Comparison of ENCODE assay signal across 10 cellular contexts in genomic region chr9:128111726-128112125, GRCh38. TPM values are rescaled to one million over a fixed set of nuclear protein-coding genes. Genes with fewer than 3 reads are reported as not detected.
"Had no signal": no experiment of that assay in that cellular context is flagged by ENCODE, and none has a peak within 500 bp of the region (broad histone marks: within the 10 kb centered on the region; RNA-seq: fewer than 3 reads in every experiment).

No MANE protein-coding gene starts in this region.

RNA-seq across cellular contexts. Expression of gene LCN2, which starts 37.5 kb away (rescaled TPM):
- total RNA-seq: activated CD4-positive, alpha-beta memory T cell treated with anti-CD3 and anti-CD28 coated beads, Interleukin-2, amount 10 ng/mL, durations not matched to agents 7 days and 5 days; activated CD4-positive, alpha-beta T cell treated with anti-CD3 and anti-CD28 coated beads for 36 hours; activated CD8-positive, alpha-beta memory T cell treated with anti-CD3 and anti-CD28 coated beads for 36 hours; activated T-cell treated with anti-CD3 and anti-CD28 coated beads, Interleukin-2, amount 50 U/mL, for 72 hours; activated T-helper 2 cell treated with anti-CD3 and anti-CD28 coated beads, Interferon-gamma antibody, Interleukin-2, Interleukin-4, amounts not matched to agents 10 μg/mL and 5 μg/mL and 100 μg/mL, durations not matched to agents 14 hours and 24 hours and 36 hours; ascending aorta; NCI-H460; RPMI7951; T-cell; T-helper 2 cell treated with Interferon-gamma antibody and Interleukin-4, amounts not matched to agents 100 ng/mL and 5 ng/mL, for 36 hours had no signal
